12 cellular contexts compared by ENCODE assay signal in the genomic region with DNA sequence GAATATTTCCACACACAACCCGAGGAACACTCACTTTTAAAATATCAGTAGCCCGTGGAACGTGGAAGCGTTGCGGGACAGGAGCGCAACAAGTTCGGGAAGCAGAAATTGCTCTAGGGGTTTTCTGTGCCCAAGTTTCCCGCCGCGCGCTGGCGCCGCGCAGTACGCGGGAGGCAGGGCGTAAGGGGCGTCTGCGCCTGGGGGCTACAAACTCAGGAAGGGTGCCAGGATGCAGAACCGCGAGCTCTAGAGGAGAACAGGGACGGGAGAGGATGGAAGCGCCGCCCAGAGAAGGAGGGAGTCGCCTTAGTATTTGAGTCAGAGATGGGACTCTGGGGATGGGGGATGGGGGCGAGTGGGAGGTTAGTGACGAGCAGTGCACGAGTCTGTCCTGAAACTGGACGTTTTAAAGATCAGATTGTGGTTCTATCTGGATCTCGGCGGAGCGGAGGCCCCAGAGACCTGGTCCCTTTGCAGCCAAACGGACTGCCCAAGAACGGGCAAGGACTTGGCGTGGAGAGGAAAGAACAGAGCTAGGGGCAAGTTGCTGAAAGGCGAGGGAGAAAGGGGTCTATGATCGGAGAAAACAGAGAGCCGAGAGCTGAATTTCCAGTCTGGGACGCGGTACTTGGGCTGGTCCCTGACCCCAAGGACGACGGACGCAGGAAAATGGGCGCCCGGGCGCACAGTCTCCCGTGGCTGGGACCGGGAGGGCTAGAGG. TPM values are rescaled to one million over a fixed set of nuclear protein-coding genes. Genes with fewer than 3 reads are reported as not detected.
DNase-seq lines count a peak whose midpoint lies in the region; ATAC-seq and TF ChIP-seq lines count a peak whose summit lies in the region.
"Had no signal": no experiment of that assay in that cellular context is flagged by ENCODE, and none has a peak within 500 bp of the region (broad histone marks: within the 10 kb centered on the region; RNA-seq: fewer than 3 reads in every experiment).

No MANE protein-coding gene starts in this region.

- 3 to 4% (median 3%) methylated on average over 48 of the region's 48 CpGs for WGBS in ovary, 3 donors

- H3K4me3 ChIP-seq in left ventricle myocardium inferior (peak overlapping the region; percentile 51), right atrium auricular region (peak overlapping the region in 1 of 2 donors; percentile 26), lower lobe of right lung (peak overlapping the region; percentile 28), BE2C (ENCODE audit: low read depth, low read length) (no peak overlapping the region), ovary (no peak overlapping the region), Caco-2 (ENCODE audit: low read depth, low read length) (no peak overlapping the region)
- H3K4me3 ChIP-seq: thyroid gland had no signal

- no peak for TF ChIP-seq POLR2A in ovary (IDR thresholded peaks at IDR 0.05)

- CTCF ChIA-PET in Caco-2 (lab: Charles Lee), result no interaction called here

- H3K9me3 ChIP-seq in left ventricle myocardium inferior (replicated peaks) (no peaks in the 10 kb centered on the region), right atrium auricular region (no peaks in the 10 kb centered on the region), lower lobe of right lung (no peaks in the 10 kb centered on the region), BE2C (no peaks in the 10 kb centered on the region), ovary (no peaks in the 10 kb centered on the region), Caco-2 (no peaks in the 10 kb centered on the region)
- H3K9me3 ChIP-seq: thyroid gland had no signal

- H3K27ac ChIP-seq in left ventricle myocardium inferior (replicated peaks) (no peak overlapping the region), right atrium auricular region (no peak overlapping the region), lower lobe of right lung (no peak overlapping the region), ovary (no peak overlapping the region)
- H3K27ac ChIP-seq: thyroid gland had no signal

- no peak for TF ChIP-seq CTCF in left ventricle myocardium inferior (IDR thresholded peaks at IDR 0.05; ENCODE audit: borderline replicate concordance)
- TF ChIP-seq CTCF in right atrium auricular region (IDR thresholded peaks at IDR 0.05), result no peak
- TF ChIP-seq CTCF in lower lobe of right lung (IDR thresholded peaks at IDR 0.05), result no peak
- no peak for TF ChIP-seq CTCF in BE2C (IDR thresholded peaks at IDR 0.05; ENCODE audit: low read depth, low read length)
- no peak for TF ChIP-seq CTCF in ovary (IDR thresholded peaks at IDR 0.05)
- TF ChIP-seq CTCF in Caco-2 (IDR thresholded peaks at IDR 0.05; ENCODE audit: insufficient read depth in 1 of 2, low read depth in 1 of 2, low read length in 1 of 2, severe bottlenecking in 1 of 2, unreplicated experiment in 1 of 2), result no peak

- H3K27me3 ChIP-seq in left ventricle myocardium inferior (ENCODE audit: low read depth), result peaks cover 100% of the 10 kb centered on the region
- H3K27me3 ChIP-seq in right atrium auricular region, result peaks cover 32 to 46% of the 10 kb centered on the region in 2 donors
- peaks cover 96% of the 10 kb centered on the region for H3K27me3 ChIP-seq in lower lobe of right lung (ENCODE audit: low read depth)
- H3K27me3 ChIP-seq in BE2C, result peaks cover 90% of the 10 kb centered on the region
- H3K27me3 ChIP-seq in ovary, result no peaks in the 10 kb centered on the region
- H3K27me3 ChIP-seq in Caco-2 (replicated peaks; ENCODE audit: control insufficient read depth, insufficient read depth, low read length), result peaks cover 1% of the 10 kb centered on the region; the same call in 1 of the 2 replicates

- H3K9me3 Mint-ChIP-seq in activated T-helper 1 cell treated with anti-CD3 and anti-CD28 coated beads, Interleukin-12 subunit alpha, Interleukin-12 subunit beta, Interleukin-2, Interleukin-4 antibody, amounts not matched to agents 30 ng/mL and 10 ng/mL and 1 ng/mL, durations not matched to agents 14 hours and 24 hours and 36 hours, result no peaks in the 10 kb centered on the region
- no peaks in the 10 kb centered on the region for H3K9me3 Mint-ChIP-seq in Caco-2 (ENCODE audit: unreplicated experiment)

- BruUV-seq in Caco-2 (replicated peaks; lab: Mats Ljungman, UMichigan), result no TSS peak

- H3K36me3 Mint-ChIP-seq in activated T-helper 1 cell treated with anti-CD3 and anti-CD28 coated beads, Interleukin-12 subunit alpha, Interleukin-12 subunit beta, Interleukin-2, Interleukin-4 antibody, amounts not matched to agents 30 ng/mL and 10 ng/mL and 1 ng/mL, durations not matched to agents 14 hours and 24 hours and 36 hours (ENCODE audit: low read depth), result peaks cover 3% of the 10 kb centered on the region
- H3K36me3 Mint-ChIP-seq in Caco-2 (ENCODE audit: insufficient read depth, unreplicated experiment), result no peaks in the 10 kb centered on the region

- H3K4me1 Mint-ChIP-seq in activated T-helper 1 cell treated with anti-CD3 and anti-CD28 coated beads, Interleukin-12 subunit alpha, Interleukin-12 subunit beta, Interleukin-2, Interleukin-4 antibody, amounts not matched to agents 30 ng/mL and 10 ng/mL and 1 ng/mL, durations not matched to agents 14 hours and 24 hours and 36 hours (ENCODE audit: low read depth), result peaks cover 6% of the 10 kb centered on the region
- H3K4me1 Mint-ChIP-seq in Caco-2 (ENCODE audit: low read depth, unreplicated experiment), result no peaks in the 10 kb centered on the region

- POLR2A ChIA-PET in Caco-2 (lab: Charles Lee), result no interaction called here

- no peak for ATAC-seq in lower lobe of right lung

- peak overlapping the region; percentile 65 for H3K27ac Mint-ChIP-seq in activated T-helper 1 cell treated with anti-CD3 and anti-CD28 coated beads, Interleukin-12 subunit alpha, Interleukin-12 subunit beta, Interleukin-2, Interleukin-4 antibody, amounts not matched to agents 30 ng/mL and 10 ng/mL and 1 ng/mL, durations not matched to agents 14 hours and 24 hours and 36 hours
- H3K27ac Mint-ChIP-seq in Caco-2 (ENCODE audit: unreplicated experiment), result no peak overlapping the region

- H3K4me1 ChIP-seq in left ventricle myocardium inferior (peaks cover 21% of the 10 kb centered on the region), right atrium auricular region (peaks cover 0 to 17% of the 10 kb centered on the region in 2 donors), lower lobe of right lung (peaks cover 12% of the 10 kb centered on the region), BE2C (no peaks in the 10 kb centered on the region), ovary (ENCODE audit: insufficient read depth) (no peaks in the 10 kb centered on the region), Caco-2 (no peaks in the 10 kb centered on the region)

- no peak overlapping the region for H3K4me3 Mint-ChIP-seq in activated T-helper 1 cell treated with anti-CD3 and anti-CD28 coated beads, Interleukin-12 subunit alpha, Interleukin-12 subunit beta, Interleukin-2, Interleukin-4 antibody, amounts not matched to agents 30 ng/mL and 10 ng/mL and 1 ng/mL, durations not matched to agents 14 hours and 24 hours and 36 hours
- no peak overlapping the region for H3K4me3 Mint-ChIP-seq in Caco-2 (ENCODE audit: unreplicated experiment)

- no peak for TF ChIP-seq EP300 in ovary (IDR thresholded peaks at IDR 0.05)

- H3K36me3 ChIP-seq in left ventricle myocardium inferior, result no peaks in the 10 kb centered on the region
- no peaks in the 10 kb centered on the region for H3K36me3 ChIP-seq in right atrium auricular region
- no peaks in the 10 kb centered on the region for H3K36me3 ChIP-seq in lower lobe of right lung
- no peaks in the 10 kb centered on the region for H3K36me3 ChIP-seq in BE2C
- H3K36me3 ChIP-seq in ovary, result no peaks in the 10 kb centered on the region
- no peaks in the 10 kb centered on the region for H3K36me3 ChIP-seq in Caco-2 (ENCODE audit: control insufficient read depth, insufficient read depth, low read length)
- H3K36me3 ChIP-seq: thyroid gland had no signal

- H3K27me3 Mint-ChIP-seq in activated T-helper 1 cell treated with anti-CD3 and anti-CD28 coated beads, Interleukin-12 subunit alpha, Interleukin-12 subunit beta, Interleukin-2, Interleukin-4 antibody, amounts not matched to agents 30 ng/mL and 10 ng/mL and 1 ng/mL, durations not matched to agents 14 hours and 24 hours and 36 hours (ENCODE audit: insufficient read depth), result peaks cover 91% of the 10 kb centered on the region
- peaks cover 53% of the 10 kb centered on the region for H3K27me3 Mint-ChIP-seq in Caco-2 (ENCODE audit: insufficient read depth, unreplicated experiment)

- DNase-seq in left ventricle myocardium inferior (no peak), right atrium auricular region (ENCODE audit: low spot score) (no peak), lower lobe of right lung (no peak), anterior cingulate cortex (lab: John Stamatoyannopoulos, UW) (no peak), BE2C (no peak), ovary (no peak), Caco-2 (no peak)
- no peak for DNase-seq in activated T-helper 1 cell treated with anti-CD3 and anti-CD28 coated beads, Interleukin-12 subunit alpha, Interleukin-12 subunit beta, Interleukin-2, Interleukin-4 antibody, amounts not matched to agents 30 ng/mL and 10 ng/mL and 1 ng/mL, durations not matched to agents 14 hours and 24 hours and 36 hours (ENCODE audit: low spot score)
- DNase-seq: erythroblast, midbrain, SW 1271, thyroid gland had no signal

- intact Hi-C loops in left ventricle myocardium inferior (cut with micrococcal nuclease) (no loop called here), lower lobe of right lung (cut with DNase I) (no loop called here), ovary (cut with DNase I) (no loop called here), Caco-2 (cut with micrococcal nuclease; ENCODE audit: unreplicated experiment) (no loop called here)
- intact Hi-C loops in activated T-helper 1 cell treated with anti-CD3 and anti-CD28 coated beads, Interleukin-12 subunit alpha, Interleukin-12 subunit beta, Interleukin-2, Interleukin-4 antibody, amounts not matched to agents 30 ng/mL and 10 ng/mL and 1 ng/mL, durations not matched to agents 14 hours and 24 hours and 36 hours (cut with micrococcal nuclease), result loop anchor here (2.0 kb wide), 1 partner anchor 78 kb away; no protein-coding TSS in a partner anchor

RNA-seq across cellular contexts. Expression of a gene that starts 4.7 kb away (rescaled TPM):
- total RNA-seq in left ventricle myocardium inferior (not detected), right atrium auricular region (not detected), lower lobe of right lung (not detected), ovary (not detected), Caco-2 (2022) (not detected in 2 replicates)
- not detected in 2 replicates for total RNA-seq in activated T-helper 1 cell treated with anti-CD3 and anti-CD28 coated beads, Interleukin-12 subunit alpha, Interleukin-12 subunit beta, Interleukin-2, Interleukin-4 antibody, amounts not matched to agents 30 ng/mL and 10 ng/mL and 1 ng/mL, durations not matched to agents 14 hours and 24 hours and 36 hours
- not detected for polyA plus RNA-seq in BE2C (2012; ENCODE audit: insufficient read depth, insufficient read length, low read depth)
- polyA plus RNA-seq in ovary, result not detected
- total RNA-seq: thyroid gland had no signal

Comparison
In these comparisons a context has a peak if more than half of its experiments do, and no peak if none do; other contexts are left out.
1. H3K4me3 ChIP-seq: peak in left ventricle myocardium inferior (single experiment) and lower lobe of right lung (single experiment); none in BE2C (single experiment), ovary (single experiment) and Caco-2 (single experiment).